29 cellular contexts compared by ENCODE assay signal in the genomic region with DNA sequence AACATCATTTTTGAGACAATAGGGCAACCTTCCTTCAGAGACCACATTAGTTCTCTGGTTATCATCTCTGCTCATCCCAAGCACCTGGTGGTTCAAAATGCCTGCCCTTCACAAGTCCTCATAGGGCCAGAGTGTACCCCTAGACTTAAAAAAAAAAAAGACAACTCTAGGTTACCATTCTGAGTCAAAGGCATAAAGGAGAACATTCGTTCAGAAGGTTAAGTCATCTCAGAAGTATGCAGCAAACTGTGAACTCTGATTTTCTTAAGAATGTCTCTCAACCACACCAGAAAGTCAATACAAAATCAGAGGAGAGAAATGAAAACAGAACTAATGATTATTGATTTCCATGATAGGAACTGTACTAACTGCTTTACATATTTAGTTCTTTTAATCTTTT. TPM values are rescaled to one million over a fixed set of nuclear protein-coding genes. Genes with fewer than 3 reads are reported as not detected.
DNase-seq lines count a peak whose midpoint lies in the region; ATAC-seq, FAIRE-seq and TF ChIP-seq lines count a peak whose summit lies in the region.
"Had no signal": no experiment of that assay in that cellular context is flagged by ENCODE, and none has a peak within 500 bp of the region (broad histone marks: within the 10 kb centered on the region; RNA-seq: fewer than 3 reads in every experiment).

No MANE protein-coding gene starts in this region.

- no peak overlapping the region for H3K27ac ChIP-seq in small intestine (ENCODE audit: low read depth in 1 of 2, low read length in 1 of 2)
- no peak overlapping the region for H3K27ac ChIP-seq in caudate nucleus (ENCODE audit: low read depth, low read length)
- H3K27ac ChIP-seq: dorsolateral prefrontal cortex, heart right ventricle, left ventricle myocardium inferior, pancreas, skin epidermis, thyroid gland, uterus had no signal

- H3K4me3 ChIP-seq in GM12865 (ENCODE audit: low read depth, low read length) (no peak overlapping the region), small intestine (ENCODE audit: low read depth in 1 of 2, low read length in 2 of 2) (no peak overlapping the region)
- H3K4me3 ChIP-seq: dorsolateral prefrontal cortex, heart right ventricle, left ventricle myocardium inferior, pancreas, skin epidermis, thyroid gland, uterus had no signal

- H3K27me3 Mint-ChIP-seq in activated T-helper 17 cell treated with anti-CD3 and anti-CD28 coated beads, Interleukin-2, amount 50 U/mL, for 72 hours = peaks cover 6% of the 10 kb centered on the region
- H3K27me3 Mint-ChIP-seq: B cell had no signal

- no peak overlapping the region for H3K4me3 Mint-ChIP-seq in activated T-helper 17 cell treated with anti-CD3 and anti-CD28 coated beads, Interleukin-2, amount 50 U/mL, for 72 hours
- H3K4me3 Mint-ChIP-seq: activated T-cell treated with anti-CD3 and anti-CD28 coated beads, Interleukin-2, amount 50 U/mL, for 4 hours; B cell; CD8-positive, alpha-beta T cell had no signal

- H3K36me3 ChIP-seq in small intestine (ENCODE audit: control insufficient read depth in 2 of 2, insufficient read depth in 2 of 2, low read length in 2 of 2) = no peaks in the 10 kb centered on the region
- H3K36me3 ChIP-seq: heart right ventricle, left ventricle myocardium inferior, pancreas, thyroid gland, uterus had no signal

- no peaks in the 10 kb centered on the region for H3K9me3 ChIP-seq in small intestine (ENCODE audit: control insufficient read depth, low read depth)
- H3K9me3 ChIP-seq: heart right ventricle, left ventricle myocardium inferior, pancreas, thyroid gland, uterus had no signal

- H3K4me1 Mint-ChIP-seq in activated T-helper 17 cell treated with anti-CD3 and anti-CD28 coated beads, Interleukin-2, amount 50 U/mL, for 72 hours = no peaks in the 10 kb centered on the region

- 59 to 74% (median 73%) methylated on average over 1 of the region's 1 CpG for WGBS in small intestine, 3 donors

- no peaks in the 10 kb centered on the region for H3K4me1 ChIP-seq in small intestine (ENCODE audit: control insufficient read depth in 2 of 2, insufficient read depth in 1 of 2, low read depth in 1 of 2, low read length in 1 of 2)
- H3K4me1 ChIP-seq: heart right ventricle, left ventricle myocardium inferior, pancreas, thyroid gland, uterus had no signal

- FAIRE-seq in GM18507 (lab: Jason Lieb, UNC) (peak; percentile 63), small intestine (lab: Jason Lieb, UNC) (no peak)
- FAIRE-seq: keratinocyte, pancreas had no signal

- DNase-seq in GM12865 (ENCODE audit: low read depth) (peak; percentile 37), GM18507 (ENCODE audit: extremely low spot score, insufficient read length, low read depth) (no peak), NCI-H2171 (lab: John Stamatoyannopoulos, UW) (no peak), small intestine (no peak), caudate nucleus (lab: John Stamatoyannopoulos, UW) (no peak)
- DNase-seq: ACHN; activated naive CD4-positive, alpha-beta T cell treated with anti-CD3 and anti-CD28 coated beads, Interleukin-2, amount 50 U/mL, for 16 hours; activated T-cell treated with anti-CD3 and anti-CD28 coated beads, Interleukin-2, amount 50 U/mL, for 4 hours; CD8-positive, alpha-beta T cell; dorsolateral prefrontal cortex; foreskin melanocyte; heart right ventricle; IMR-90; left ventricle myocardium inferior; mesendoderm; MV-4-11; NCI-H187; NCI-H2171 treated with DMSO at 0.1 percent for 48 hours; NCI-H510A; pancreas; retina; thyroid gland; uterus had no signal

- no peaks in the 10 kb centered on the region for H3K9me3 Mint-ChIP-seq in activated T-helper 17 cell treated with anti-CD3 and anti-CD28 coated beads, Interleukin-2, amount 50 U/mL, for 72 hours
- H3K9me3 Mint-ChIP-seq: activated T-cell treated with anti-CD3 and anti-CD28 coated beads, Interleukin-2, amount 50 U/mL, for 4 hours; CD8-positive, alpha-beta T cell had no signal

- ATAC-seq in HG02938 (IDR thresholded peaks at IDR 0.05; ENCODE audit: unreplicated experiment) = peak; percentile 53
- ATAC-seq in activated T-helper 17 cell treated with anti-CD3 and anti-CD28 coated beads, Interleukin-2, amount 50 U/mL, for 72 hours (replicated peaks) = peak; percentile 35
- ATAC-seq: activated T-cell treated with anti-CD3 and anti-CD28 coated beads, Interleukin-2, amount 50 U/mL, for 4 hours; CD8-positive, alpha-beta T cell; HCT116; heart right ventricle; pancreas had no signal

- no peaks in the 10 kb centered on the region for H3K27me3 ChIP-seq in small intestine (ENCODE audit: control insufficient read depth in 2 of 2, insufficient read depth in 2 of 2, low read length in 2 of 2)
- H3K27me3 ChIP-seq: dorsolateral prefrontal cortex, pancreas, thyroid gland, uterus had no signal

- no peaks in the 10 kb centered on the region for H3K36me3 Mint-ChIP-seq in activated T-helper 17 cell treated with anti-CD3 and anti-CD28 coated beads, Interleukin-2, amount 50 U/mL, for 72 hours (ENCODE audit: low read depth)
- H3K36me3 Mint-ChIP-seq: CD8-positive, alpha-beta T cell had no signal

- no peak overlapping the region for H3K27ac Mint-ChIP-seq in activated T-helper 17 cell treated with anti-CD3 and anti-CD28 coated beads, Interleukin-2, amount 50 U/mL, for 72 hours
- H3K27ac Mint-ChIP-seq: B cell; CD8-positive, alpha-beta T cell had no signal

- TF ChIP-seq CTCF in GM12865 (IDR thresholded peaks at IDR 0.05; ENCODE audit: insufficient read depth, low read depth, low read length, missing control alignments) = no peak

RNA-seq across cellular contexts. Expression of gene BEND5, which starts 9.2 kb away (rescaled TPM):
- total RNA-seq in activated T-helper 17 cell treated with anti-CD3 and anti-CD28 coated beads, Interleukin-2, amount 50 U/mL, for 72 hours = 1 to 10 TPM in 1 of 2 donors, under 1 TPM in 1; 0.35 to 5.3 TPM
- 1 to 10 TPM in 2 of 3 donors, under 1 TPM in 1; 0.45 to 3.0 (median 2.7) TPM for polyA plus RNA-seq in small intestine
- polyA plus RNA-seq: keratinocyte had no signal
